Comparison of ENCODE assay signal across 8 cellular contexts in genomic region chr20:59940956-59941294, GRCh38. TPM values are rescaled to one million over a fixed set of nuclear protein-coding genes. Genes with fewer than 3 reads are reported as not detected.
A peak's percentile ranks its signal among the peaks of the same experiment; 100 is the strongest.
DNase-seq lines count a peak whose midpoint lies in the region; ATAC-seq and TF ChIP-seq lines count a peak whose summit lies in the region.

No MANE protein-coding gene starts in this region.

- intact Hi-C loops in left lung (cut with DNase I) (no loop called here), upper lobe of right lung (cut with DNase I) (no loop called here)

- H3K36me3 ChIP-seq in left lung (peaks cover 0 to 29% of the 10 kb centered on the region in 2 donors), upper lobe of right lung (peaks cover 35% of the 10 kb centered on the region)

- DNase-seq in stimulated activated naive CD8-positive, alpha-beta T cell treated with anti-CD3 and anti-CD28 coated beads, Interleukin-15, Interleukin-2, amounts not matched to agents 100 U/mL and 50 U/mL, for 24 hours = no peak
- no peak for DNase-seq in activated naive CD4-positive, alpha-beta T cell treated with anti-CD3 and anti-CD28 coated beads, Interleukin-2, amount 50 U/mL, for 72 hours (ENCODE audit: low spot score in 2 of 2)
- DNase-seq in left lung = no peak
- DNase-seq in upper lobe of right lung = no peak
- DNase-seq in putamen (ENCODE audit: low spot score) = no peak
- DNase-seq in cerebellar cortex (ENCODE audit: low spot score) = no peak

- H3K4me1 ChIP-seq in left lung = peaks cover 28 to 76% of the 10 kb centered on the region in 2 donors
- peaks cover 46% of the 10 kb centered on the region for H3K4me1 ChIP-seq in upper lobe of right lung

- H3K4me1 Mint-ChIP-seq in stimulated activated naive CD8-positive, alpha-beta T cell treated with anti-CD3 and anti-CD28 coated beads, Interleukin-15, Interleukin-2, amounts not matched to agents 100 ng/mL and 50 ng/mL, for 24 hours (ENCODE audit: low read depth) = peaks cover 38% of the 10 kb centered on the region

- peak overlapping the region; percentile 98 to 100 for H3K27ac ChIP-seq in left lung
- H3K27ac ChIP-seq in upper lobe of right lung = peak overlapping the region; percentile 99

- no peak for ATAC-seq in stimulated activated naive CD8-positive, alpha-beta T cell treated with anti-CD3 and anti-CD28 coated beads, Interleukin-15, Interleukin-2, amounts not matched to agents 100 U/mL and 50 U/mL, for 24 hours
- no peak for ATAC-seq in activated naive CD4-positive, alpha-beta T cell treated with anti-CD3 and anti-CD28 coated beads, Interleukin-2, amount 50 U/mL, for 72 hours
- ATAC-seq in left lung (no peak), upper lobe of right lung (no peak), GM18873 (IDR thresholded peaks at IDR 0.05; ENCODE audit: low FRiP score, unreplicated experiment) (no peak)

- H3K9me3 ChIP-seq in left lung = no peaks in the 10 kb centered on the region
- H3K9me3 ChIP-seq in upper lobe of right lung = no peaks in the 10 kb centered on the region

- H3K27me3 ChIP-seq in left lung = no peaks in the 10 kb centered on the region
- H3K27me3 ChIP-seq in upper lobe of right lung = no peaks in the 10 kb centered on the region

- H3K9me3 Mint-ChIP-seq in stimulated activated naive CD8-positive, alpha-beta T cell treated with anti-CD3 and anti-CD28 coated beads, Interleukin-15, Interleukin-2, amounts not matched to agents 100 ng/mL and 50 ng/mL, for 24 hours = no peaks in the 10 kb centered on the region
- H3K9me3 Mint-ChIP-seq in activated naive CD4-positive, alpha-beta T cell treated with anti-CD3 and anti-CD28 coated beads, Interleukin-2, amount 50 U/mL, for 72 hours = no peaks in the 10 kb centered on the region

- H3K4me3 Mint-ChIP-seq in stimulated activated naive CD8-positive, alpha-beta T cell treated with anti-CD3 and anti-CD28 coated beads, Interleukin-15, Interleukin-2, amounts not matched to agents 100 ng/mL and 50 ng/mL, for 24 hours = peak overlapping the region; percentile 96

- H3K27ac Mint-ChIP-seq in stimulated activated naive CD8-positive, alpha-beta T cell treated with anti-CD3 and anti-CD28 coated beads, Interleukin-15, Interleukin-2, amounts not matched to agents 100 ng/mL and 50 ng/mL, for 24 hours = peak overlapping the region; percentile 96
- peak overlapping the region; percentile 94 to 98 for H3K27ac Mint-ChIP-seq in activated naive CD4-positive, alpha-beta T cell treated with anti-CD3 and anti-CD28 coated beads, Interleukin-2, amount 50 U/mL, for 72 hours

- H3K27me3 Mint-ChIP-seq in stimulated activated naive CD8-positive, alpha-beta T cell treated with anti-CD3 and anti-CD28 coated beads, Interleukin-15, Interleukin-2, amounts not matched to agents 100 ng/mL and 50 ng/mL, for 24 hours = no peaks in the 10 kb centered on the region

- TF ChIP-seq CTCF in left lung (IDR thresholded peaks at IDR 0.05) = no peak
- TF ChIP-seq CTCF in upper lobe of right lung (IDR thresholded peaks at IDR 0.05) = no peak

- peak overlapping the region; percentile 65 to 88 for H3K4me3 ChIP-seq in left lung
- peak overlapping the region; percentile 87 for H3K4me3 ChIP-seq in upper lobe of right lung

- peaks cover 36% of the 10 kb centered on the region for H3K36me3 Mint-ChIP-seq in stimulated activated naive CD8-positive, alpha-beta T cell treated with anti-CD3 and anti-CD28 coated beads, Interleukin-15, Interleukin-2, amounts not matched to agents 100 ng/mL and 50 ng/mL, for 24 hours (ENCODE audit: low read depth)
- H3K36me3 Mint-ChIP-seq in activated naive CD4-positive, alpha-beta T cell treated with anti-CD3 and anti-CD28 coated beads, Interleukin-2, amount 50 U/mL, for 72 hours = peaks cover 22 to 29% of the 10 kb centered on the region in 2 donors

RNA-seq across cellular contexts. Expression of gene FAM217B, which starts 0.7 kb away (rescaled TPM):
- 10 to 100 TPM; 14.7 to 22.5 TPM for total RNA-seq in activated naive CD4-positive, alpha-beta T cell treated with anti-CD3 and anti-CD28 coated beads, Interleukin-2, amount 50 U/mL, for 72 hours
- 10 to 100 TPM; 15.6 to 20.1 TPM for total RNA-seq in left lung
- 24.3 TPM for total RNA-seq in upper lobe of right lung

RNA-seq across cellular contexts. Expression of gene PPP1R3D, which starts 0.8 kb away (rescaled TPM):
- total RNA-seq in activated naive CD4-positive, alpha-beta T cell treated with anti-CD3 and anti-CD28 coated beads, Interleukin-2, amount 50 U/mL, for 72 hours = 1 to 10 TPM; 4.8 to 4.9 TPM
- total RNA-seq in left lung = 10 to 100 TPM in 1 of 2 donors, 1 to 10 TPM in 1; 7.3 to 13.4 TPM
- total RNA-seq in upper lobe of right lung = 11.2 TPM

RNA-seq across cellular contexts. Expression of gene SYCP2, which starts 7.5 kb away (rescaled TPM):
- 1 to 10 TPM in 1 of 2 donors, under 1 TPM in 1; 0.84 to 2.2 TPM for total RNA-seq in activated naive CD4-positive, alpha-beta T cell treated with anti-CD3 and anti-CD28 coated beads, Interleukin-2, amount 50 U/mL, for 72 hours
- 1 to 10 TPM; 1.8 to 7.0 TPM for total RNA-seq in left lung
- 1.9 TPM for total RNA-seq in upper lobe of right lung

RNA-seq across cellular contexts. Expression of gene CDH26, which starts 17.3 kb away (rescaled TPM):
- 1 to 10 TPM; 1.6 to 1.7 TPM for total RNA-seq in activated naive CD4-positive, alpha-beta T cell treated with anti-CD3 and anti-CD28 coated beads, Interleukin-2, amount 50 U/mL, for 72 hours
- total RNA-seq in left lung (1 to 10 TPM; 6.0 to 7.3 TPM), upper lobe of right lung (8.8 TPM)
